In genomic region chr11:91497847-91498246, GRCh38 we compare ENCODE assay signal across 8 cellular contexts.
"Had no signal": no experiment of that assay in that cellular context is flagged by ENCODE, and none has a peak within 500 bp of the region (broad histone marks: within the 10 kb centered on the region; RNA-seq: fewer than 3 reads in every experiment).

No MANE protein-coding gene starts in this region.

- DNase-seq: H9, HCEC 1CT, KBM-7 had no signal

- H3K4me2 ChIP-seq: GM23338, KMS-11 had no signal

- ATAC-seq: GM23338 had no signal

- H3K4me3 ChIP-seq: GM23338 had no signal

- FAIRE-seq: H1, H54, HTR-8/SVneo had no signal

- H3K9ac ChIP-seq: KMS-11 had no signal

- H3K27ac ChIP-seq: KMS-11 had no signal

- H2AFZ ChIP-seq: GM23338 had no signal
